Comparison of ENCODE assay signal across 24 cellular contexts in the genomic region with DNA sequence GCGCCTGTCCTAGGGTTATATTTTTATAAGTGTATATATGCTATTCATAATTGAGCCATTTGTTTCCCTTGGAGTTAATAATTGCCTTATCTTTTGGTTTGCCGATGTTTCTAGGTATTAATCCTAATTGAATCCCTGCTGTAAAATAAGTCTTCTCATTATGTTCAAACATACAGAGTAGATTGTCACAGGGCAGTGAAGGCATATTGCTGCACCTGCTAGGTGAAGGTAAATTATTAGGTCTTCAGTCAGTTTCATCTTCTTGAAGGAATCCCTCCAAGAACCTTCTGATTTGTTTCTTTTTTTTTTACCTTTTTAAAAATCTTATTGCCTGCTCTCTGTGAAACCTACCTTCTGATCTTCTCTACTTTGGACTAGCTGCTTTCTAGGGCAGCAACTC. TPM values are rescaled to one million over a fixed set of nuclear protein-coding genes. Genes with fewer than 3 reads are reported as not detected.
DNase-seq lines count a peak whose midpoint lies in the region; ATAC-seq, FAIRE-seq and TF ChIP-seq lines count a peak whose summit lies in the region.
"Had no signal": no experiment of that assay in that cellular context is flagged by ENCODE, and none has a peak within 500 bp of the region (broad histone marks: within the 10 kb centered on the region; RNA-seq: fewer than 3 reads in every experiment).

No MANE protein-coding gene starts in this region.

- no peak overlapping the region for H3K9ac ChIP-seq in K562 (ENCODE audit: insufficient read depth in 1 of 2, low read depth in 2 of 2, low read length in 2 of 2)
- H3K9ac ChIP-seq: BLaER1 had no signal

- no peak overlapping the region for H3K4me3 Mint-ChIP-seq in CD4-positive, alpha-beta T cell
- no peak overlapping the region for H3K4me3 Mint-ChIP-seq in activated naive CD4-positive, alpha-beta T cell treated with anti-CD3 and anti-CD28 coated beads, Interleukin-2, amount 10 ng/mL, durations not matched to agents 7 days and 5 days
- H3K4me3 Mint-ChIP-seq: CD14-positive monocyte; CD4-positive, CD25-positive, alpha-beta regulatory T cell; CD8-positive, alpha-beta T cell had no signal

- no peaks in the 10 kb centered on the region for H3K9me3 ChIP-seq in CD4-positive, alpha-beta T cell (ENCODE audit: control insufficient read depth, low read length)
- no peaks in the 10 kb centered on the region for H3K9me3 ChIP-seq in HEK293 (ENCODE audit: control insufficient read depth, insufficient read depth, low read depth, low read length)
- no peaks in the 10 kb centered on the region for H3K9me3 ChIP-seq in K562 (replicated peaks; ENCODE audit: control insufficient read depth, insufficient read depth, low read depth, low read length)
- H3K9me3 ChIP-seq in tibial artery = no peaks in the 10 kb centered on the region
- H3K9me3 ChIP-seq: BE2C, Caco-2 had no signal

- CTCF ChIA-PET in CD4-positive, alpha-beta T cell (lab: Charles Lee) = no interaction called here
- CTCF ChIA-PET in HEK293 (lab: Yijun Ruan, JAX) (interaction anchor here (0.6 to 1.1 kb wide), 3 partner anchors 24 to 67 kb away, joined by 3 to 4 read pairs (median 3); no protein-coding TSS in a partner anchor), K562 (lab: Yijun Ruan, JAX; ENCODE audit: low intra/inter-chr PET ratio) (no interaction called here)
- CTCF ChIA-PET in activated naive CD4-positive, alpha-beta T cell treated with anti-CD3 and anti-CD28 coated beads, Interleukin-2, amount 10 ng/mL, durations not matched to agents 7 days and 5 days (lab: Charles Lee) = no interaction called here

- no peak for DNase-seq in CD4-positive, alpha-beta T cell
- no peak for DNase-seq in K562 (ENCODE audit: extremely low read depth in 1 of 4, low spot score in 3 of 4)
- no peak for DNase-seq in cortex of kidney (lab: John Stamatoyannopoulos, UW)
- no peak for DNase-seq in tibial artery
- no peak for DNase-seq in activated naive CD4-positive, alpha-beta T cell treated with anti-CD3 and anti-CD28 coated beads, Interleukin-2, amount 10 ng/mL, durations not matched to agents 7 days and 5 days
- DNase-seq: 8988T; ACHN; BE2C; C1 segment of cervical spinal cord; Caco-2; Calu3; CD4-positive, CD25-positive, alpha-beta regulatory T cell; CD8-positive, alpha-beta T cell; DMS79 treated with DMSO at 0.1 percent for 48 hours; GF-D8 had no signal

- ATAC-seq in CD4-positive, alpha-beta T cell (ENCODE audit: poor library complexity) = no peak
- ATAC-seq in K562 = no peak
- ATAC-seq: CD8-positive, alpha-beta T cell had no signal

- peaks cover 20% of the 10 kb centered on the region for H3K4me1 Mint-ChIP-seq in CD4-positive, alpha-beta T cell (ENCODE audit: low read depth)
- H3K4me1 Mint-ChIP-seq in activated naive CD4-positive, alpha-beta T cell treated with anti-CD3 and anti-CD28 coated beads, Interleukin-2, amount 10 ng/mL, durations not matched to agents 7 days and 5 days = peaks cover 18% of the 10 kb centered on the region

- no peak for TF ChIP-seq EP300 in K562 (IDR thresholded peaks at IDR 0.05; ENCODE audit: low read length)

- POLR2A ChIA-PET in CD4-positive, alpha-beta T cell (lab: Charles Lee) = interaction anchor here (1.1 kb wide), 1 partner anchor 24 kb away, joined by 4 read pairs; no protein-coding TSS in a partner anchor
- POLR2A ChIA-PET in HEK293 (lab: Yijun Ruan, JAX) = interaction anchor here (0.6 kb wide), 1 partner anchor 18 kb away, joined by 3 read pairs; no protein-coding TSS in a partner anchor
- POLR2A ChIA-PET in K562 (lab: Yijun Ruan, JAX) = interaction anchor here (1.2 to 1.8 kb wide), 3 partner anchors 10 to 22 kb away, joined by 4 to 6 read pairs (median 5); no protein-coding TSS in a partner anchor

- no peaks in the 10 kb centered on the region for H3K9me1 ChIP-seq in K562 (ENCODE audit: control insufficient read depth, insufficient read depth, low read length)

- H3K79me2 ChIP-seq in K562 (ENCODE audit: control insufficient read depth, insufficient read depth, low read length) = no peaks in the 10 kb centered on the region

- WGBS in K562 (ENCODE audit: insufficient coverage, low coverage, missing lambda C conversion rate) = 97% methylated on average over 2 of the region's 2 CpGs

- H3K4me2 ChIP-seq in K562 (ENCODE audit: insufficient read depth, low read length) = no peak overlapping the region
- H3K4me2 ChIP-seq: BLaER1 had no signal

- H3K27ac ChIP-seq in CD4-positive, alpha-beta T cell (ENCODE audit: low read depth, low read length) = no peak overlapping the region
- H3K27ac ChIP-seq in HEK293 (ENCODE audit: extremely low read depth, low read depth, low read length) (no peak overlapping the region), K562 (ENCODE audit: extremely low read depth, low read depth, low read length) (no peak overlapping the region), tibial artery (no peak overlapping the region)
- H3K27ac ChIP-seq: BLaER1 had no signal

- no peak for TF ChIP-seq POLR2A in K562 (conservative IDR thresholded peaks at IDR 0.05)

- H3K4me1 ChIP-seq in HEK293 (ENCODE audit: control insufficient read depth, insufficient read depth, low read length) (no peaks in the 10 kb centered on the region), K562 (replicated peaks in 1 of 2; ENCODE audit: control insufficient read depth in 2 of 2, insufficient read depth in 2 of 2, low read length in 2 of 2) (peaks cover 0 to 2% of the 10 kb centered on the region in 2 experiments; a peak in 2 of 5 replicates), tibial artery (no peaks in the 10 kb centered on the region)
- H3K4me1 ChIP-seq: BE2C had no signal

- H3K27me3 ChIP-seq in CD4-positive, alpha-beta T cell (ENCODE audit: control insufficient read depth, insufficient read depth, low read length) = no peaks in the 10 kb centered on the region
- H3K27me3 ChIP-seq in K562 (ENCODE audit: control insufficient read depth in 2 of 2, insufficient read depth in 2 of 2, low read length in 2 of 2) = no peaks in the 10 kb centered on the region
- H3K27me3 ChIP-seq in tibial artery = peaks cover 0 to 6% of the 10 kb centered on the region in 2 donors
- H3K27me3 ChIP-seq: BE2C, BLaER1 had no signal

- no peaks in the 10 kb centered on the region for H3K27me3 Mint-ChIP-seq in CD4-positive, alpha-beta T cell
- H3K27me3 Mint-ChIP-seq in activated naive CD4-positive, alpha-beta T cell treated with anti-CD3 and anti-CD28 coated beads, Interleukin-2, amount 10 ng/mL, durations not matched to agents 7 days and 5 days = no peaks in the 10 kb centered on the region
- H3K27me3 Mint-ChIP-seq: CD4-positive, CD25-positive, alpha-beta regulatory T cell had no signal

- H3K27ac Mint-ChIP-seq in CD4-positive, alpha-beta T cell = peak overlapping the region; percentile 30
- H3K27ac Mint-ChIP-seq in activated naive CD4-positive, alpha-beta T cell treated with anti-CD3 and anti-CD28 coated beads, Interleukin-2, amount 10 ng/mL, durations not matched to agents 7 days and 5 days = no peak overlapping the region
- H3K27ac Mint-ChIP-seq: CD8-positive, alpha-beta T cell had no signal

- H3K36me3 Mint-ChIP-seq in CD4-positive, alpha-beta T cell (ENCODE audit: low read depth) = no peaks in the 10 kb centered on the region
- H3K36me3 Mint-ChIP-seq in activated naive CD4-positive, alpha-beta T cell treated with anti-CD3 and anti-CD28 coated beads, Interleukin-2, amount 10 ng/mL, durations not matched to agents 7 days and 5 days = no peaks in the 10 kb centered on the region
- H3K36me3 Mint-ChIP-seq: CD14-positive monocyte; CD4-positive, CD25-positive, alpha-beta regulatory T cell; CD8-positive, alpha-beta T cell had no signal

- in situ Hi-C loops in K562 (cut with MboI) = no loop called here

- no TSS peak for BruUV-seq in K562 (replicated peaks; lab: Mats Ljungman, UMichigan)

- H2AFZ ChIP-seq in K562 (ENCODE audit: low read depth, low read length) = 0 out of 2 replicates have a peak overlapping the region, but pooled peaks have one; percentile 22

- H3K4me3 ChIP-seq in HEK293 (ENCODE audit: low read depth, low read length) = no peak overlapping the region
- no peak overlapping the region for H3K4me3 ChIP-seq in K562
- no peak overlapping the region for H3K4me3 ChIP-seq in tibial artery
- H3K4me3 ChIP-seq: BLaER1 had no signal

- no peak for TF ChIP-seq CTCF in CD4-positive, alpha-beta T cell (IDR thresholded peaks at IDR 0.05)
- no peak for TF ChIP-seq CTCF in HEK293 (tag by site-specific recombination; IDR thresholded peaks at IDR 0.05)
- no peak for TF ChIP-seq CTCF in K562 (IDR thresholded peaks at IDR 0.05 in 2 of 3, conservative IDR thresholded peaks at IDR 0.05 in 1 of 3; ENCODE audit: insufficient read depth in 2 of 3, low read depth in 1 of 3, low read length in 3 of 3)
- TF ChIP-seq CTCF in tibial artery (IDR thresholded peaks at IDR 0.05) = no peak

- intact Hi-C loops in CD4-positive, alpha-beta T cell (cut with DNase I, micrococcal nuclease) = no loop called here
- intact Hi-C loops in K562 (cut with micrococcal nuclease) = no loop called here
- intact Hi-C loops in tibial artery (cut with DNase I; ENCODE audit: low total_unique reads) = no loop called here

- no peaks in the 10 kb centered on the region for H3K36me3 ChIP-seq in HEK293 (ENCODE audit: control insufficient read depth in 2 of 2, insufficient read depth in 1 of 2, low read length in 2 of 2)
- no peaks in the 10 kb centered on the region for H3K36me3 ChIP-seq in K562 (ENCODE audit: control insufficient read depth, insufficient read depth, low read length)
- no peaks in the 10 kb centered on the region for H3K36me3 ChIP-seq in tibial artery
- H3K36me3 ChIP-seq: BE2C, BLaER1 had no signal

- FAIRE-seq in K562 (lab: Jason Lieb, UNC) = no peak
- FAIRE-seq: A204.1, D721Med, G401.6, GM12891, GM19239 had no signal

- no peak for TF ChIP-seq RAD21 in K562 (CRISPR knock-in tag; conservative IDR thresholded peaks at IDR 0.05 in 1 of 2, IDR thresholded peaks at IDR 0.05 in 1 of 2)

- H4K20me1 ChIP-seq in K562 (replicated peaks; ENCODE audit: control insufficient read depth, insufficient read depth, low read length) = no peaks in the 10 kb centered on the region
- H4K20me1 ChIP-seq: BLaER1 had no signal

- H3K9me3 Mint-ChIP-seq in CD4-positive, alpha-beta T cell = no peaks in the 10 kb centered on the region
- no peaks in the 10 kb centered on the region for H3K9me3 Mint-ChIP-seq in activated naive CD4-positive, alpha-beta T cell treated with anti-CD3 and anti-CD28 coated beads, Interleukin-2, amount 10 ng/mL, durations not matched to agents 7 days and 5 days
- H3K9me3 Mint-ChIP-seq: CD8-positive, alpha-beta T cell had no signal

RNA-seq across cellular contexts. Expression of a gene that starts 17.9 kb away (rescaled TPM):
- total RNA-seq in CD4-positive, alpha-beta T cell = 1 to 10 TPM; 6.6 to 9.9 TPM
- 25.6 and 42.2 TPM in 2 replicates for total RNA-seq in K562 (2011; cell fraction: chromatin; rRNA removed; ENCODE audit: low replicate concordance)
- 22.7 and 25.7 TPM in 2 replicates for total RNA-seq in K562 (2011; cell fraction: nucleolus; rRNA removed)
- total RNA-seq in K562 (2011; cell fraction: nucleoplasm; rRNA removed) = 28.4 and 39.7 TPM in 2 replicates
- total RNA-seq in K562 (2014; rRNA removed) = 11.7 and 20.2 TPM in 2 replicates
- 3.6 and 4.3 TPM in 2 replicates for total RNA-seq in K562 (2014; rRNA removed; fragmentation: Illumina TruSeq; extraction: Trizol)
- 7.8 and 9.3 TPM in 2 replicates for total RNA-seq in K562 (2015; rRNA removed; fragmentation: Illumina TruSeq; extraction: Trizol)
- total RNA-seq in K562 (2021) = 23.1 and 23.4 TPM in 2 replicates
- 4.6 and 5.2 TPM in 2 replicates for polyA plus RNA-seq in K562 (2011; rRNA removed)
- 3.8 and 25.5 TPM in 2 replicates for polyA plus RNA-seq in K562 (2011; cell fraction: cytosol; rRNA removed)
- 12.0 and 33.1 TPM in 2 replicates for polyA plus RNA-seq in K562 (2011; cell fraction: nucleus; rRNA removed)
- polyA plus RNA-seq in K562 (2012) = 9.7 and 18.9 TPM in 2 replicates
- 6.5 and 9.6 TPM in 2 replicates for polyA plus RNA-seq in K562 (2014; fragmentation: Illumina TruSeq; extraction: Trizol)
- polyA plus RNA-seq in K562 (2014; fragmentation: Nextera tagmentation; extraction: Ambion mirVana) = under 1 TPM; 0.31 to 0.32 TPM
- polyA plus RNA-seq in K562 (2014; rRNA removed) = 10.0 and 16.8 TPM in 2 replicates
- polyA minus RNA-seq in K562 (2011; rRNA and poly(A)+ RNA removed) = 3.7 and 4.3 TPM in 2 replicates
- 3.9 and 8.0 TPM in 2 replicates for polyA minus RNA-seq in K562 (2011; cell fraction: cytosol; rRNA and poly(A)+ RNA removed)
- 10.2 and 12.1 TPM in 2 replicates for polyA minus RNA-seq in K562 (2011; cell fraction: nucleus; rRNA and poly(A)+ RNA removed)

RNA-seq across cellular contexts. Expression of a gene that starts 37.3 kb away (rescaled TPM):
- total RNA-seq in CD4-positive, alpha-beta T cell = under 1 TPM; 0.66 to 0.75 TPM
- total RNA-seq in K562 (2011; cell fraction: chromatin; rRNA removed; ENCODE audit: low replicate concordance) = 0.53 and 1.0 TPM in 2 replicates
- 0.67 and 0.79 TPM in 2 replicates for total RNA-seq in K562 (2011; cell fraction: nucleolus; rRNA removed)
- 0.23 and 0.59 TPM in 2 replicates for total RNA-seq in K562 (2011; cell fraction: nucleoplasm; rRNA removed)
- total RNA-seq in K562 (2014; rRNA removed) = 0.32 and 0.98 TPM in 2 replicates
- 0.11 and 0.13 TPM in 2 replicates for total RNA-seq in K562 (2014; rRNA removed; fragmentation: Illumina TruSeq; extraction: Trizol)
- total RNA-seq in K562 (2015; rRNA removed; fragmentation: Illumina TruSeq; extraction: Trizol) = 0.15 and 0.22 TPM in 2 replicates
- total RNA-seq in K562 (2021) = 0.82 and 0.87 TPM in 2 replicates
- 0.09 and 0.13 TPM in 2 replicates for polyA plus RNA-seq in K562 (2011; rRNA removed)
- polyA plus RNA-seq in K562 (2011; cell fraction: cytosol; rRNA removed) = 0.15 and 1.4 TPM in 2 replicates
- 0.34 and 1.7 TPM in 2 replicates for polyA plus RNA-seq in K562 (2011; cell fraction: nucleus; rRNA removed)
- 0.35 and 0.65 TPM in 2 replicates for polyA plus RNA-seq in K562 (2012)
- 0.13 and 0.17 TPM in 2 replicates for polyA plus RNA-seq in K562 (2014; fragmentation: Illumina TruSeq; extraction: Trizol)
- polyA plus RNA-seq in K562 (2014; fragmentation: Nextera tagmentation; extraction: Ambion mirVana) = not detected
- 0.88 and 1.0 TPM in 2 replicates for polyA plus RNA-seq in K562 (2014; rRNA removed)
- polyA minus RNA-seq in K562 (2011; rRNA and poly(A)+ RNA removed) = 0.11 TPM in 1 of 2 replicates, not detected in the other
- polyA minus RNA-seq in K562 (2011; cell fraction: cytosol; rRNA and poly(A)+ RNA removed) = not detected in 2 replicates
- polyA minus RNA-seq in K562 (2011; cell fraction: nucleus; rRNA and poly(A)+ RNA removed) = 0.22 and 0.40 TPM in 2 replicates
- polyA plus RNA-seq: CD14-positive monocyte; CD4-positive, CD25-positive, alpha-beta regulatory T cell had no signal

RNA-seq across cellular contexts. Expression of a gene that starts 42.1 kb away (rescaled TPM):
- total RNA-seq in CD4-positive, alpha-beta T cell = 10 to 100 TPM; 34.6 to 36.5 TPM
- 30.5 and 88.7 TPM in 2 replicates for total RNA-seq in K562 (2011; cell fraction: chromatin; rRNA removed; ENCODE audit: low replicate concordance)
- total RNA-seq in K562 (2011; cell fraction: nucleolus; rRNA removed) = 56.8 and 60.5 TPM in 2 replicates
- total RNA-seq in K562 (2011; cell fraction: nucleoplasm; rRNA removed) = 38.6 and 57.1 TPM in 2 replicates
- total RNA-seq in K562 (2014; rRNA removed) = 77.6 and 102 TPM in 2 replicates
- total RNA-seq in K562 (2014; rRNA removed; fragmentation: Illumina TruSeq; extraction: Trizol) = 10.1 and 13.1 TPM in 2 replicates
- 31.3 and 33.9 TPM in 2 replicates for total RNA-seq in K562 (2015; rRNA removed; fragmentation: Illumina TruSeq; extraction: Trizol)
- 102 and 107 TPM in 2 replicates for total RNA-seq in K562 (2021)
- 14.2 and 18.8 TPM in 2 replicates for polyA plus RNA-seq in K562 (2011; rRNA removed)
- polyA plus RNA-seq in K562 (2011; cell fraction: cytosol; rRNA removed) = 13.0 and 47.0 TPM in 2 replicates
- 22.1 and 53.6 TPM in 2 replicates for polyA plus RNA-seq in K562 (2011; cell fraction: nucleus; rRNA removed)
- 64.9 and 107 TPM in 2 replicates for polyA plus RNA-seq in K562 (2012)
- polyA plus RNA-seq in K562 (2014; fragmentation: Illumina TruSeq; extraction: Trizol) = 28.7 and 51.7 TPM in 2 replicates
- polyA plus RNA-seq in K562 (2014; fragmentation: Nextera tagmentation; extraction: Ambion mirVana) = under 1 TPM; 0.37 to 0.92 TPM
- polyA plus RNA-seq in K562 (2014; rRNA removed) = 57.9 and 61.0 TPM in 2 replicates
- 5.5 and 9.6 TPM in 2 replicates for polyA minus RNA-seq in K562 (2011; rRNA and poly(A)+ RNA removed)
- polyA minus RNA-seq in K562 (2011; cell fraction: cytosol; rRNA and poly(A)+ RNA removed) = 24.5 and 26.5 TPM in 2 replicates
- polyA minus RNA-seq in K562 (2011; cell fraction: nucleus; rRNA and poly(A)+ RNA removed) = 10.0 and 13.5 TPM in 2 replicates

RNA-seq across cellular contexts. Expression of a gene that starts 52.6 kb away (rescaled TPM):
- 10 to 100 TPM; 52.0 to 53.4 TPM for total RNA-seq in CD4-positive, alpha-beta T cell
- total RNA-seq in K562 (2011; cell fraction: chromatin; rRNA removed; ENCODE audit: low replicate concordance) = 7.1 and 11.6 TPM in 2 replicates
- total RNA-seq in K562 (2011; cell fraction: nucleolus; rRNA removed) = 13.0 and 18.8 TPM in 2 replicates
- total RNA-seq in K562 (2011; cell fraction: nucleoplasm; rRNA removed) = 5.2 and 5.7 TPM in 2 replicates
- total RNA-seq in K562 (2014; rRNA removed) (1.3 and 1.8 TPM in 2 replicates), K562 (2014; rRNA removed; fragmentation: Illumina TruSeq; extraction: Trizol) (0.48 TPM in 1 of 2 replicates, not detected in the other), K562 (2015; rRNA removed; fragmentation: Illumina TruSeq; extraction: Trizol) (1.1 TPM in 2 replicates), K562 (2021) (3.2 and 5.3 TPM in 2 replicates)
- polyA plus RNA-seq in K562 (2011; rRNA removed) (0.42 and 2.1 TPM in 2 replicates), K562 (2014; fragmentation: Illumina TruSeq; extraction: Trizol) (0.48 and 2.8 TPM in 2 replicates), K562 (2014; fragmentation: Nextera tagmentation; extraction: Ambion mirVana) (under 1 TPM; 0.13 to 0.14 TPM), K562 (2014; rRNA removed) (4.2 and 8.1 TPM in 2 replicates)
- polyA plus RNA-seq in K562 (2011; cell fraction: cytosol; rRNA removed) = 0.96 and 3.5 TPM in 2 replicates
- 11.2 and 27.2 TPM in 2 replicates for polyA plus RNA-seq in K562 (2011; cell fraction: nucleus; rRNA removed)
- polyA plus RNA-seq in K562 (2012) = 4.8 and 12.8 TPM in 2 replicates
- not detected in 2 replicates for polyA minus RNA-seq in K562 (2011; rRNA and poly(A)+ RNA removed)
- polyA minus RNA-seq in K562 (2011; cell fraction: cytosol; rRNA and poly(A)+ RNA removed) = not detected in 2 replicates
- polyA minus RNA-seq in K562 (2011; cell fraction: nucleus; rRNA and poly(A)+ RNA removed) = 2.0 and 3.4 TPM in 2 replicates
- polyA plus RNA-seq: AG04450, CD14-positive monocyte had no signal

RNA-seq across cellular contexts. Expression of a gene that starts 57.0 kb away (rescaled TPM):
- total RNA-seq in CD4-positive, alpha-beta T cell = under 1 TPM; 0.64 to 0.93 TPM
- total RNA-seq in K562 (2011; cell fraction: chromatin; rRNA removed; ENCODE audit: low replicate concordance) = 3.4 and 9.9 TPM in 2 replicates
- 1.8 and 4.7 TPM in 2 replicates for total RNA-seq in K562 (2011; cell fraction: nucleolus; rRNA removed)
- total RNA-seq in K562 (2011; cell fraction: nucleoplasm; rRNA removed) = 2.4 and 3.8 TPM in 2 replicates
- total RNA-seq in K562 (2014; rRNA removed) (0.14 and 0.29 TPM in 2 replicates), K562 (2014; rRNA removed; fragmentation: Illumina TruSeq; extraction: Trizol) (not detected in 2 replicates), K562 (2015; rRNA removed; fragmentation: Illumina TruSeq; extraction: Trizol) (0.29 and 0.41 TPM in 2 replicates), K562 (2021) (0.55 and 1.2 TPM in 2 replicates)
- polyA plus RNA-seq in K562 (2011; rRNA removed) (0.18 and 0.20 TPM in 2 replicates), K562 (2014; fragmentation: Illumina TruSeq; extraction: Trizol) (0.13 and 0.24 TPM in 2 replicates), K562 (2014; fragmentation: Nextera tagmentation; extraction: Ambion mirVana) (under 1 TPM; 0.07 to 0.11 TPM), K562 (2014; rRNA removed) (0.12 and 0.15 TPM in 2 replicates)
- polyA plus RNA-seq in K562 (2011; cell fraction: cytosol; rRNA removed) = 0.40 and 0.56 TPM in 2 replicates
- polyA plus RNA-seq in K562 (2011; cell fraction: nucleus; rRNA removed) = 1.0 and 2.9 TPM in 2 replicates
- 0.47 and 2.1 TPM in 2 replicates for polyA plus RNA-seq in K562 (2012)
- not detected in 2 replicates for polyA minus RNA-seq in K562 (2011; rRNA and poly(A)+ RNA removed)
- not detected in 2 replicates for polyA minus RNA-seq in K562 (2011; cell fraction: cytosol; rRNA and poly(A)+ RNA removed)
- not detected in 2 replicates for polyA minus RNA-seq in K562 (2011; cell fraction: nucleus; rRNA and poly(A)+ RNA removed)
